Comparison of ENCODE assay signal across 10 cellular contexts in genomic region chr20:16709017-16709416, GRCh38. TPM values are rescaled to one million over a fixed set of nuclear protein-coding genes. Genes with fewer than 3 reads are reported as not detected.
DNase-seq lines count a peak whose midpoint lies in the region; ATAC-seq and TF ChIP-seq lines count a peak whose summit lies in the region.
"Had no signal": no experiment of that assay in that cellular context is flagged by ENCODE, and none has a peak within 500 bp of the region (broad histone marks: within the 10 kb centered on the region; RNA-seq: fewer than 3 reads in every experiment).

No MANE protein-coding gene starts in this region.

- H3K4me3 ChIP-seq in PC-3 (ENCODE audit: low read length): no peak overlapping the region

- H3K4me1 ChIP-seq in PC-3 (ENCODE audit: insufficient read depth, low read length): no peaks in the 10 kb centered on the region

- H3K36me3 ChIP-seq in PC-3 (ENCODE audit: low read depth, low read length): no peaks in the 10 kb centered on the region

- no peaks in the 10 kb centered on the region for H3K9me3 ChIP-seq in PC-3 (ENCODE audit: low read length)

- H3K9me2 ChIP-seq in PC-3 (replicated peaks; ENCODE audit: low read length): no peaks in the 10 kb centered on the region

- no peak overlapping the region for H2AFZ ChIP-seq in PC-3 (ENCODE audit: low read length)

- in situ Hi-C loops in SK-MEL-5 (cut with HindIII; ENCODE audit: low pct_unique_long_range_greater_than_20kb, low sequenced_read_pairs): no loop called here

- POLR2A ChIA-PET in PC-3 (lab: Charles Lee; ENCODE audit: unreplicated experiment): no interaction called here

- no peak overlapping the region for H3K27ac ChIP-seq in PC-3 (ENCODE audit: low read length)

- DNase-seq in COLO829 (ENCODE audit: low spot score) (peak; percentile 58), GM19240 (ENCODE audit: insufficient read length, low spot score) (peak; percentile 29), SK-MEL-5 (ENCODE audit: low read depth, low spot score) (peak; percentile 20), PC-3 (no peak), NCI-H187 (lab: John Stamatoyannopoulos, UW) (no peak), T1000 (lab: John Stamatoyannopoulos, UW) (no peak), SW480 (ENCODE audit: low spot score) (no peak)

- H3K9ac ChIP-seq in PC-3 (ENCODE audit: low read length): no peak overlapping the region

- H3K79me2 ChIP-seq in PC-3 (ENCODE audit: low read length): no peaks in the 10 kb centered on the region

- ATAC-seq in HG02981 (IDR thresholded peaks at IDR 0.05; ENCODE audit: unreplicated experiment): peak; percentile 94
- no peak for ATAC-seq in PC-3
- ATAC-seq: Panc1 had no signal

- CTCF ChIA-PET in PC-3 (lab: Charles Lee): no interaction called here

- no peaks in the 10 kb centered on the region for H4K20me1 ChIP-seq in PC-3 (ENCODE audit: low read length)

- no peak overlapping the region for H3K4me2 ChIP-seq in PC-3 (ENCODE audit: low read length)

- peaks cover 61% of the 10 kb centered on the region for H3K27me3 ChIP-seq in PC-3 (ENCODE audit: low read length)

- no peak for TF ChIP-seq CTCF in PC-3 (conservative IDR thresholded peaks at IDR 0.05; ENCODE audit: low read depth, low read length)

- intact Hi-C loops in PC-3 (cut with micrococcal nuclease): no loop called here

- BruUV-seq in PC-3 (replicated peaks; lab: Mats Ljungman, UMichigan): no TSS peak

- no peaks in the 10 kb centered on the region for H3F3A ChIP-seq in PC-3 (ENCODE audit: low read length, unreplicated experiment)

RNA-seq across cellular contexts. Expression of gene SNRPB2, which starts 20.8 kb away (rescaled TPM):
- 186 and 206 TPM in 2 replicates for total RNA-seq in SK-MEL-5 (2014; rRNA removed; shearing (Covaris generic))
- polyA plus RNA-seq in SK-MEL-5 (2015; cell fraction: cytosol; rRNA removed): 177 and 202 TPM in 2 replicates
- 86.7 and 93.1 TPM in 2 replicates for polyA plus RNA-seq in SK-MEL-5 (2015; cell fraction: nucleus; rRNA removed)
- 76.8 and 89.7 TPM in 2 replicates for total RNA-seq in PC-3 (2014; rRNA removed)

RNA-seq across cellular contexts. Expression of gene OTOR, which starts 39.1 kb away (rescaled TPM):
- total RNA-seq in SK-MEL-5 (2014; rRNA removed; shearing (Covaris generic)): not detected in 2 replicates
- polyA plus RNA-seq in SK-MEL-5 (2015; cell fraction: cytosol; rRNA removed): not detected in 2 replicates
- 0.31 TPM in 1 of 2 replicates, not detected in the other for polyA plus RNA-seq in SK-MEL-5 (2015; cell fraction: nucleus; rRNA removed)
- not detected in 2 replicates for total RNA-seq in PC-3 (2014; rRNA removed)
- total RNA-seq: Daoy had no signal

Comparison
In these comparisons a context has a peak if more than half of its experiments do, and no peak if none do; other contexts are left out.
1. DNase-seq: peak in COLO829 (single experiment), GM19240 (single experiment) and SK-MEL-5 (single experiment); none in PC-3 (single experiment), NCI-H187 (0 of 2), T1000 (single experiment) and SW480 (single experiment).